Comparison of ENCODE assay signal across 1 cellular context in the genomic region with DNA sequence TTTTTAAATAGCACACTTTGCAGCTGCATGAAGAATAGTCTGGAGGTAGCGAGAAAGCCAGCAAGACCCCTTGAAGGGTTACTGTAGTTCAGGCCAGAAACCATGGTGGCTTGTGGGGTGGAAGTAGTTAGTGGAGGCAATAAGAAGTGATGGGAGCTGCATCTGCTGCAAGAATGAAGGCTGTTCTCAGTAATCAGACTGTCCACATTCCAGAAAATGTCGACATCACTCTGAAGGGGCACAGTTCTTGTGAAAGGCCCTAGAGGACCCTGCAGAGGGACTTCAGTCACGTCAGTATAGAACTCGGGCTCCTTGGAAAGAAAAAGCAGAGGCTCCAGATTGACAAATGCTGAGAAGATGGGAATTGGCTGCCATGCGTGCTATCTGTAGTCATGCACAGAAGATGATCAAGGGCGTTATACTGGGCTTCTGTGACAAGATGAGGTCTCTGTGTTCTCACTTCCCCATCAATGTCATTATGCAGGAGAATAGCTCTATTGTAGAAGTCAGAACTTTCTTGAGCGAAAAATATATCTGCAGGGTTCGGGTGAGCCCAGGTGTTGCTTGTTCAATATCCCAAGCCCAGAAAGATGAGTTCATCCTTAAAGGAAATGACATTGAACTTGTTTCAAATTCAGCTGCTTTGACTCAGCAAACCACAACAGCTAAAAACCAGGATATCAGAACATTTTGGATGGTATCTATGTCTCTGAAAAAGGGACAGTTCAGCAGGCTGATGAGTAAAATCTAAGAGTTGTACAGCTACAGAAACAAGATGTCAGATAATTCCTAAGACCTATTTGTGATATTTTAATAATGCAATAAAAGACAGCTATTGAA.
TF ChIP-seq lines count a peak whose summit lies in the region.

No MANE protein-coding gene starts in this region.

TF ChIP-seq in IMR-90, 13 proteins besides CTCF, POLR2A, EP300 and RAD21:
- TF ChIP-seq CEBPB (IDR thresholded peaks at IDR 0.05; ENCODE audit: low read depth, low read length) (peak; percentile 39), BHLHE40 (IDR thresholded peaks at IDR 0.05; ENCODE audit: low read depth, low read length) (no peak)
